32 cellular contexts compared by ENCODE assay signal in genomic region chrX:21047034-21047455, GRCh38.
"Had no signal": no experiment of that assay in that cellular context is flagged by ENCODE, and none has a peak within 500 bp of the region (broad histone marks: within the 10 kb centered on the region; RNA-seq: fewer than 3 reads in every experiment).

No MANE protein-coding gene starts in this region.

- H3K4me3 ChIP-seq: adrenal gland, cardiac muscle cell, colonic mucosa, dorsolateral prefrontal cortex, heart left ventricle, left ventricle myocardium inferior, lung, mucosa of descending colon, psoas muscle, sigmoid colon, thoracic aorta, uterus had no signal

- H3K9me3 ChIP-seq: adrenal gland, colonic mucosa, heart left ventricle, left ventricle myocardium inferior, mucosa of descending colon, neutrophil, psoas muscle, sigmoid colon, thoracic aorta, uterus had no signal

- H3K27me3 ChIP-seq: adrenal gland, cardiac muscle cell, colonic mucosa, heart left ventricle, neutrophil, sigmoid colon, uterus had no signal

- H3K27ac ChIP-seq: adrenal gland, cardiac muscle cell, colonic mucosa, dorsolateral prefrontal cortex, heart left ventricle, left ventricle myocardium inferior, neutrophil, parathyroid adenoma, psoas muscle, sigmoid colon, thoracic aorta, uterus had no signal

- H2AFZ ChIP-seq: parathyroid adenoma had no signal

- H3K4me1 ChIP-seq: adrenal gland, colonic mucosa, heart left ventricle, left ventricle myocardium inferior, parathyroid adenoma, psoas muscle, sigmoid colon, uterus had no signal

- H3K9ac ChIP-seq: parathyroid adenoma had no signal

- H3K79me2 ChIP-seq: parathyroid adenoma had no signal

- DNase-seq: activated CD4-positive, alpha-beta T cell treated with anti-CD3 and anti-CD28 coated beads for 4 hours; activated CD4-positive, alpha-beta T cell treated with anti-CD3 and anti-CD28 coated beads, Interleukin-2, amount 50 U/mL, for 4 hours; activated CD8-positive, alpha-beta memory T cell treated with anti-CD3 and anti-CD28 coated beads for 24 hours; activated effector memory CD4-positive, alpha-beta T cell treated with Interleukin-2 at 50 U/mL for 16 hours; activated naive CD4-positive, alpha-beta T cell treated with anti-CD3 and anti-CD28 coated beads for 36 hours; activated naive CD8-positive, alpha-beta T cell treated with anti-CD3 and anti-CD28 coated beads for 36 hours; adrenal gland; aorta; cerebellar nuclear complex; colonic mucosa; dorsolateral prefrontal cortex; effector memory CD8-positive, alpha-beta T cell; foreskin fibroblast; heart left ventricle; islet precursor cell; left ventricle myocardium inferior; mucosa of descending colon; psoas muscle; sigmoid colon; small intestine; stimulated activated CD4-positive, alpha-beta T cell treated with anti-CD3 and anti-CD28 coated beads, Interleukin-4, amount 100 ng/mL, for 24 hours; trophoblast cell; uterus had no signal

- H3K36me3 ChIP-seq: adrenal gland, cardiac muscle cell, colonic mucosa, heart left ventricle, left ventricle myocardium inferior, neutrophil, sigmoid colon, thoracic aorta, uterus had no signal

- H3K27me3 Mint-ChIP-seq: brain; effector memory CD8-positive, alpha-beta T cell had no signal

- H3K27ac Mint-ChIP-seq: activated naive CD4-positive, alpha-beta T cell treated with anti-CD3 and anti-CD28 coated beads for 36 hours; activated naive CD8-positive, alpha-beta T cell treated with anti-CD3 and anti-CD28 coated beads for 36 hours; effector memory CD8-positive, alpha-beta T cell; nephron; stimulated activated effector memory CD8-positive, alpha-beta T cell treated with anti-CD3 and anti-CD28 coated beads, Interleukin-12 subunit alpha, Interleukin-12 subunit beta, amount 100 ng/mL, for 72 hours; stimulated activated naive CD8-positive, alpha-beta T cell treated with anti-CD3 and anti-CD28 coated beads, Interleukin-15, Interleukin-2, amounts not matched to agents 100 ng/mL and 50 ng/mL, for 24 hours had no signal

- H3K4me3 Mint-ChIP-seq: activated naive CD4-positive, alpha-beta T cell treated with anti-CD3 and anti-CD28 coated beads for 36 hours; activated naive CD8-positive, alpha-beta T cell treated with anti-CD3 and anti-CD28 coated beads for 36 hours; brain; effector memory CD8-positive, alpha-beta T cell; nephron; stimulated activated effector memory CD8-positive, alpha-beta T cell treated with anti-CD3 and anti-CD28 coated beads, Interleukin-12 subunit alpha, Interleukin-12 subunit beta, amount 100 ng/mL, for 72 hours; stimulated activated naive CD8-positive, alpha-beta T cell treated with anti-CD3 and anti-CD28 coated beads, Interleukin-15, Interleukin-2, amounts not matched to agents 100 ng/mL and 50 ng/mL, for 24 hours had no signal

- H3K9me3 Mint-ChIP-seq: activated naive CD4-positive, alpha-beta T cell treated with anti-CD3 and anti-CD28 coated beads for 36 hours; activated naive CD8-positive, alpha-beta T cell treated with anti-CD3 and anti-CD28 coated beads for 36 hours; effector memory CD8-positive, alpha-beta T cell; nephron had no signal

- H3K36me3 Mint-ChIP-seq: activated naive CD8-positive, alpha-beta T cell treated with anti-CD3 and anti-CD28 coated beads for 36 hours; brain; stimulated activated effector memory CD8-positive, alpha-beta T cell treated with anti-CD3 and anti-CD28 coated beads, Interleukin-12 subunit alpha, Interleukin-12 subunit beta, amount 100 ng/mL, for 72 hours had no signal

- H3K4me1 Mint-ChIP-seq: activated naive CD8-positive, alpha-beta T cell treated with anti-CD3 and anti-CD28 coated beads for 36 hours; brain; nephron; stimulated activated effector memory CD8-positive, alpha-beta T cell treated with anti-CD3 and anti-CD28 coated beads, Interleukin-12 subunit alpha, Interleukin-12 subunit beta, amount 100 ng/mL, for 72 hours had no signal
